Comparison of ENCODE assay signal across 6 cellular contexts in the genomic region with DNA sequence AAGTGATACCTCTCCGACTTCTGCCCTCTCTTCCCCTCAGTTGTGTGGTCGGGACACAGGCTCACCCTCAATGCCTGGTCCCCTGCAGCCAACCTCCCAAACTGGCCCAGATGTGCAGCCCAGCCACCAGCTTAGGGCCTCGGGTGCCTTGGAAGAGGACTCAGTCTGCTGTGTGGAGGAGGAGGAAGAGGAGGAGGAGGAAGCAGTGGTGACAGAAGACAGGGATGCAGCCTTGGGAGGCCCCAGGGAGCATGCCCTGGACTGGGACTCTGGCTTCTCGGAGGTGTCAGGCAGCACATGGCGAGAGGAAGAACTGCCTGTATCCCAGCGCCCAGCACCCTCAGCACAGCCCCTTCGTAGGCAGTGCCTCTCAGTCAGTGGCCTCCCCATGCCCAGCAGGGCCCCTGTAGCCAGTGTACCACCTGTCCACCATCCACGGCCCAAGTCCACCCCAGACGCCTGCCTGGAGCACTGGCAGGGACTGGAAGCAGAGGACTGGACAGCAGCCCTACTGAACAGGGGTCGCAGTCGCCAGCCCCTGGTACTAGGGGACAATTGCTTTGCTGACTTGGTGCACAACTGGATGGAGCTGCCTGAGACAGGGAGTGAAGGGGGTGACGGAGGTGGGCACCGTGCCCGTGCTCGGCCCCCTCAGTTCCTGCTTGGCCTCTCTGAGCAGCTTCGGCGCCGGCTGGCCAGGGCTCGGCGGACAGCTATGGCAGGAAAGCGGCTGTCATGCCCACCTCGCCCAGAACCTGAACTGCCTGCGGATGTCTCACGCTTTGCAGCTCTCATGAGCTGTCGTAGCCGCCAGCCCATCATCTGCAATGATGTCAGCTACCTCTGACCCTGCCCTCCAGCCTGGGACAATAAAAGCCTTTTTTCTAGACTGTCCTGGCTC. TPM values are rescaled to one million over a fixed set of nuclear protein-coding genes. Genes with fewer than 3 reads are reported as not detected.
DNase-seq lines count a peak whose midpoint lies in the region; ATAC-seq and TF ChIP-seq lines count a peak whose summit lies in the region.

No MANE protein-coding gene starts in this region.

- WGBS in IMR-90 (ENCODE audit: extremely low coverage in 2 of 2, insufficient read length in 1 of 2), 2 experiments, result 54% methylated on average over 15 of the region's 26 CpGs; no CpG with 5 or more reads in 1 of the 2 experiments
- 30% methylated on average over 21 of the region's 26 CpGs for WGBS in prostate gland

- CTCF ChIA-PET in IMR-90 (lab: Yijun Ruan, JAX), result interaction anchor here (1.5 to 4.6 kb wide), 2 partner anchors 22 to 36 kb away, joined by 4 to 33 read pairs; no protein-coding TSS in a partner anchor

- no peaks in the 10 kb centered on the region for H3K9me3 ChIP-seq in IMR-90 (ENCODE audit: control insufficient read depth, insufficient read depth, low read length)
- no peaks in the 10 kb centered on the region for H3K9me3 ChIP-seq in prostate gland
- no peaks in the 10 kb centered on the region for H3K9me3 ChIP-seq in SJCRH30 (replicated peaks)

- H2BK15ac ChIP-seq in IMR-90 (ENCODE audit: low read depth, low read length), result no peak overlapping the region

- TF ChIP-seq POLR2A in IMR-90 (IDR thresholded peaks at IDR 0.05; ENCODE audit: low read depth, low read length) (no peak), prostate gland (IDR thresholded peaks at IDR 0.05) (no peak)

- H3K36me3 ChIP-seq in IMR-90 (ENCODE audit: control insufficient read depth, insufficient read depth, low read length) (peaks cover 5% of the 10 kb centered on the region; the same call in 1 of the 2 replicates), prostate gland (no peaks in the 10 kb centered on the region), SJCRH30 (no peaks in the 10 kb centered on the region)

- no peak for TF ChIP-seq RAD21 in IMR-90 (IDR thresholded peaks at IDR 0.05; ENCODE audit: low read length)

- peak overlapping the region; percentile 83 for H3K23ac ChIP-seq in IMR-90 (ENCODE audit: low read depth, low read length)

- no peaks in the 10 kb centered on the region for H3K27me3 ChIP-seq in IMR-90 (ENCODE audit: control insufficient read depth, insufficient read depth, low read length)
- H3K27me3 ChIP-seq in prostate gland (replicated peaks; ENCODE audit: insufficient read depth), result no peaks in the 10 kb centered on the region
- no peaks in the 10 kb centered on the region for H3K27me3 ChIP-seq in SJCRH30

- H3K18ac ChIP-seq in IMR-90 (ENCODE audit: low read depth, low read length), result no peak overlapping the region; the same call in 1 of the 2 replicates

- H4K91ac ChIP-seq in IMR-90 (ENCODE audit: insufficient read depth, low read depth, low read length), result no peak overlapping the region; the same call in 1 of the 2 replicates

- no peak overlapping the region for H2BK20ac ChIP-seq in IMR-90 (ENCODE audit: low read depth, low read length)

- no peak overlapping the region for H2BK120ac ChIP-seq in IMR-90 (ENCODE audit: low read depth, low read length)

- no TSS peak for BruUV-seq in IMR-90 (replicated peaks; lab: Mats Ljungman, UMichigan)

- H3K4me1 ChIP-seq in IMR-90 (ENCODE audit: control insufficient read depth, insufficient read depth, low read length) (peaks cover 35% of the 10 kb centered on the region), prostate gland (replicated peaks) (peaks cover 21% of the 10 kb centered on the region), SJCRH30 (peaks cover 18% of the 10 kb centered on the region)

- peak overlapping the region; percentile 79; the same call in 1 of the 2 replicates for H3K4me3 ChIP-seq in IMR-90 (ENCODE audit: insufficient read depth, low read depth, low read length)
- peak overlapping the region; percentile 50 to 70 for H3K4me3 ChIP-seq in prostate gland
- H3K4me3 ChIP-seq in SJCRH30, result no peak overlapping the region; the same call in 1 of the 2 replicates

- no peak overlapping the region for H4K5ac ChIP-seq in IMR-90 (ENCODE audit: low read depth, low read length)

- H3K4me2 ChIP-seq in IMR-90 (ENCODE audit: low read depth, low read length), result peak overlapping the region; percentile 98

- intact Hi-C loops in IMR-90 (cut with micrococcal nuclease) (loop anchor here (5.0 kb wide), 1 partner anchor 288 kb away; no protein-coding TSS in a partner anchor), prostate gland (cut with DNase I) (no loop called here)

- H3K14ac ChIP-seq in IMR-90 (replicated peaks; ENCODE audit: low read depth, low read length), result peak overlapping the region; percentile 38

- TF ChIP-seq CTCF in IMR-90 (conservative IDR thresholded peaks at IDR 0.05; ENCODE audit: low read depth, low read length), result no peak
- no peak for TF ChIP-seq CTCF in prostate gland (IDR thresholded peaks at IDR 0.05)

- H3K27ac ChIP-seq in IMR-90 (ENCODE audit: insufficient read depth, low read length) (no peak overlapping the region), cingulate gyrus (ENCODE audit: low read depth, low read length) (peak overlapping the region; percentile 66), prostate gland (peak overlapping the region; percentile 85 to 89), SJCRH30 (no peak overlapping the region)

- H2AFZ ChIP-seq in IMR-90 (replicated peaks; ENCODE audit: low read length, poor library complexity), result peak overlapping the region; percentile 97

- POLR2A ChIA-PET in IMR-90 (lab: Charles Lee; ENCODE audit: unreplicated experiment), result interaction anchor here (0.8 to 1.5 kb wide), 2 partner anchors 10 to 34 kb away, joined by 3 to 4 read pairs; a partner anchor contains a TSS

- no peak overlapping the region for H2BK5ac ChIP-seq in IMR-90 (ENCODE audit: low read depth, low read length, poor library complexity, severe bottlenecking)

- H2AK9ac ChIP-seq in IMR-90 (replicated peaks; ENCODE audit: low read depth, low read length, poor library complexity), result peak overlapping the region; percentile 93

- DNase-seq in IMR-90 (no peak), prostate gland (ENCODE audit: low spot score) (no peak), GM19240 (ENCODE audit: insufficient read length, low spot score) (no peak), SJCRH30 (no peak)
- no peak for DNase-seq in effector CD4-positive, alpha-beta T cell

- no peak for ATAC-seq in IMR-90 (ENCODE audit: low read depth)

- peak overlapping the region in 1 of 2 experiments; percentile 82; a peak in 3 of 4 replicates for H4K8ac ChIP-seq in IMR-90 (ENCODE audit: low read depth in 2 of 2, low read length in 2 of 2)

- in situ Hi-C loops in IMR-90 (cut with MboI; ENCODE audit: low sequenced_read_pairs), result no loop called here

- H3K79me1 ChIP-seq in IMR-90 (ENCODE audit: low read depth in 1 of 2, low read length in 2 of 2), result peaks cover 0 to 9% of the 10 kb centered on the region in 2 experiments; a peak in 1 of 4 replicates

- dilution Hi-C loops in IMR-90 (cut with HindIII; ENCODE audit: low sequenced_read_pairs, unreplicated experiment), result no loop called here

- H4K20me1 ChIP-seq in IMR-90 (ENCODE audit: insufficient read depth, low read length), result no peaks in the 10 kb centered on the region

- H2AK5ac ChIP-seq in IMR-90 (ENCODE audit: low read depth, low read length), result peak overlapping the region; percentile 14; the same call in 1 of the 2 replicates

- no peak overlapping the region for H3K56ac ChIP-seq in IMR-90 (ENCODE audit: extremely low read depth, insufficient read depth, low read length)

- H3K9ac ChIP-seq in IMR-90 (ENCODE audit: low read depth, low read length), result peak overlapping the region; percentile 72; the same call in 1 of the 2 replicates

- peak overlapping the region; percentile 86; the same call in 1 of the 2 replicates for H3K4ac ChIP-seq in IMR-90 (ENCODE audit: low read depth, low read length)

- peaks cover 7% of the 10 kb centered on the region; the same call in 1 of the 2 replicates for H3K9me1 ChIP-seq in IMR-90 (ENCODE audit: insufficient read depth, low read length)

TF ChIP-seq in IMR-90, 13 proteins besides CTCF, POLR2A, EP300 and RAD21 (continues in another document):
- no peak for TF ChIP-seq BHLHE40 (IDR thresholded peaks at IDR 0.05; ENCODE audit: low read depth, low read length)
- TF ChIP-seq RCOR1 (IDR thresholded peaks at IDR 0.05; ENCODE audit: insufficient replicate concordance, low read length), result no peak
- no peak for TF ChIP-seq NFE2L2 (IDR thresholded peaks at IDR 0.05; ENCODE audit: low read depth, low read length)
- TF ChIP-seq MXI1 (IDR thresholded peaks at IDR 0.05; ENCODE audit: borderline replicate concordance, low read depth, low read length), result 0 out of 2 replicates have a peak, but pooled peaks have one; percentile 6
- no peak for TF ChIP-seq FOS (IDR thresholded peaks at IDR 0.05; ENCODE audit: low read depth, low read length)

RNA-seq across cellular contexts. Expression of a gene that starts 1.3 kb away (rescaled TPM):
- total RNA-seq in IMR-90 (2012; rRNA removed), result 2.3 and 2.8 TPM in 2 replicates
- 4.5 and 5.4 TPM in 2 replicates for polyA plus RNA-seq in IMR-90 (2012; rRNA removed)
- polyA plus RNA-seq in IMR-90 (2012; cell fraction: cytosol; rRNA removed), result 3.7 and 5.2 TPM in 2 replicates
- 1.5 and 3.6 TPM in 2 replicates for polyA plus RNA-seq in IMR-90 (2012; cell fraction: nucleus; rRNA removed; ENCODE audit: low replicate concordance)
- total RNA-seq in prostate gland, result 1 to 10 TPM; 4.0 to 8.1 TPM
- total RNA-seq in SJCRH30 (2014; rRNA removed; shearing (Covaris generic)), result 0.20 and 0.61 TPM in 2 replicates

RNA-seq across cellular contexts. Expression of a gene that starts 4.7 kb away (rescaled TPM):
- not detected in 2 replicates for total RNA-seq in IMR-90 (2012; rRNA removed)
- polyA plus RNA-seq in IMR-90 (2012; rRNA removed), result 0.07 TPM in 1 of 2 replicates, not detected in the other
- polyA plus RNA-seq in IMR-90 (2012; cell fraction: cytosol; rRNA removed), result 0.03 TPM in 1 of 2 replicates, not detected in the other
- polyA plus RNA-seq in IMR-90 (2012; cell fraction: nucleus; rRNA removed; ENCODE audit: low replicate concordance), result 0.76 and 2.0 TPM in 2 replicates
- not detected for total RNA-seq in prostate gland
- not detected in 2 replicates for total RNA-seq in SJCRH30 (2014; rRNA removed; shearing (Covaris generic))

RNA-seq across cellular contexts. Expression of a gene that starts 9.4 kb away (rescaled TPM):
- total RNA-seq in IMR-90 (2012; rRNA removed), result 15.3 and 18.6 TPM in 2 replicates
- 57.0 and 57.8 TPM in 2 replicates for polyA plus RNA-seq in IMR-90 (2012; rRNA removed)
- polyA plus RNA-seq in IMR-90 (2012; cell fraction: cytosol; rRNA removed), result 15.4 and 23.7 TPM in 2 replicates
- 627 and 1,170 TPM in 2 replicates for polyA plus RNA-seq in IMR-90 (2012; cell fraction: nucleus; rRNA removed; ENCODE audit: low replicate concordance)
- total RNA-seq in prostate gland, result 10 to 100 TPM; 50.5 to 96.9 TPM
- total RNA-seq in SJCRH30 (2014; rRNA removed; shearing (Covaris generic)), result 0.85 and 0.99 TPM in 2 replicates

RNA-seq across cellular contexts. Expression of a gene that starts 18.0 kb away (rescaled TPM):
- total RNA-seq in IMR-90 (2012; rRNA removed) (28.6 and 28.7 TPM in 2 replicates), prostate gland (100 to 1,000 TPM in 1 of 2 donors, 10 to 100 TPM in 1; 46.5 to 119 TPM)
- polyA plus RNA-seq in IMR-90 (2012; rRNA removed), result 28.3 and 31.2 TPM in 2 replicates
- polyA plus RNA-seq in IMR-90 (2012; cell fraction: cytosol; rRNA removed), result 21.4 and 28.9 TPM in 2 replicates
- 31.3 and 54.5 TPM in 2 replicates for polyA plus RNA-seq in IMR-90 (2012; cell fraction: nucleus; rRNA removed; ENCODE audit: low replicate concordance)
- 28.7 and 30.3 TPM in 2 replicates for total RNA-seq in SJCRH30 (2014; rRNA removed; shearing (Covaris generic))

RNA-seq across cellular contexts. Expression of a gene that starts 52.0 kb away (rescaled TPM):
- total RNA-seq in IMR-90 (2012; rRNA removed) (5.3 and 6.3 TPM in 2 replicates), prostate gland (1 to 10 TPM; 2.8 to 7.7 TPM)
- polyA plus RNA-seq in IMR-90 (2012; rRNA removed), result 9.2 and 10.0 TPM in 2 replicates
- 3.3 and 4.5 TPM in 2 replicates for polyA plus RNA-seq in IMR-90 (2012; cell fraction: cytosol; rRNA removed)
- polyA plus RNA-seq in IMR-90 (2012; cell fraction: nucleus; rRNA removed; ENCODE audit: low replicate concordance), result 22.2 and 30.7 TPM in 2 replicates
- 14.5 and 15.6 TPM in 2 replicates for total RNA-seq in SJCRH30 (2014; rRNA removed; shearing (Covaris generic))

Comparison
In these comparisons a context has a peak if more than half of its experiments do, and no peak if none do; other contexts are left out.
1. H3K27ac ChIP-seq: peak in cingulate gyrus (single experiment) and prostate gland (2 of 2); none in IMR-90 (single experiment) and SJCRH30 (single experiment).